ENCODE assay signal across 1 cellular context in the genomic region with DNA sequence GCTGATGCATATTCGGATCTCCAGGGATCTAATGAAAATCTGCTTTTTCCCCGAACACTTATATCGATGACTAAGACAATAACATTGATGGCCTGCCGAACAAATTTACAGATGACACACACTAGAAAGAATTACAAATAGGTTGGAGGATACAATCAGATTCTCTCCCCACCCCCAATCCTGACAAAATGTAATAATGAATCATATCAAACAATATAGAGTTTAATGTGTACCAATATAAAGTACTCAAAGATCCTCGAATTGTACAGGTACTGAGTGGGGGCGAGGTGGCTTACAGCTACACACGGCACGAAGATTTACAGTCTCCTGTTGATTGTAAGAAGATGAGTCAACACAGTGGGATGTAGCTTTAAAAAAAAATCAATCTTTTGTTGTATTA.
TF ChIP-seq lines count a peak whose summit lies in the region.

No MANE protein-coding gene starts in this region.

TF ChIP-seq in HCT116, 20 proteins besides CTCF, POLR2A, EP300 and RAD21 (continued from another document):
- TF ChIP-seq, protein P1, sequence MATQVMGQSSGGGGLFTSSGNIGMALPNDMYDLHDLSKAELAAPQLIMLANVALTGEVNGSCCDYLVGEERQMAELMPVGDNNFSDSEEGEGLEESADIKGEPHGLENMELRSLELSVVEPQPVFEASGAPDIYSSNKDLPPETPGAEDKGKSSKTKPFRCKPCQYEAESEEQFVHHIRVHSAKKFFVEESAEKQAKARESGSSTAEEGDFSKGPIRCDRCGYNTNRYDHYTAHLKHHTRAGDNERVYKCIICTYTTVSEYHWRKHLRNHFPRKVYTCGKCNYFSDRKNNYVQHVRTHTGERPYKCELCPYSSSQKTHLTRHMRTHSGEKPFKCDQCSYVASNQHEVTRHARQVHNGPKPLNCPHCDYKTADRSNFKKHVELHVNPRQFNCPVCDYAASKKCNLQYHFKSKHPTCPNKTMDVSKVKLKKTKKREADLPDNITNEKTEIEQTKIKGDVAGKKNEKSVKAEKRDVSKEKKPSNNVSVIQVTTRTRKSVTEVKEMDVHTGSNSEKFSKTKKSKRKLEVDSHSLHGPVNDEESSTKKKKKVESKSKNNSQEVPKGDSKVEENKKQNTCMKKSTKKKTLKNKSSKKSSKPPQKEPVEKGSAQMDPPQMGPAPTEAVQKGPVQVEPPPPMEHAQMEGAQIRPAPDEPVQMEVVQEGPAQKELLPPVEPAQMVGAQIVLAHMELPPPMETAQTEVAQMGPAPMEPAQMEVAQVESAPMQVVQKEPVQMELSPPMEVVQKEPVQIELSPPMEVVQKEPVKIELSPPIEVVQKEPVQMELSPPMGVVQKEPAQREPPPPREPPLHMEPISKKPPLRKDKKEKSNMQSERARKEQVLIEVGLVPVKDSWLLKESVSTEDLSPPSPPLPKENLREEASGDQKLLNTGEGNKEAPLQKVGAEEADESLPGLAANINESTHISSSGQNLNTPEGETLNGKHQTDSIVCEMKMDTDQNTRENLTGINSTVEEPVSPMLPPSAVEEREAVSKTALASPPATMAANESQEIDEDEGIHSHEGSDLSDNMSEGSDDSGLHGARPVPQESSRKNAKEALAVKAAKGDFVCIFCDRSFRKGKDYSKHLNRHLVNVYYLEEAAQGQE (IDR thresholded peaks at IDR 0.05; ENCODE audit: low read depth), result no peak
- no peak for TF ChIP-seq EZH2 (IDR thresholded peaks at IDR 0.05)
- TF ChIP-seq CEBPB (IDR thresholded peaks at IDR 0.05; ENCODE audit: low read depth), result 0 out of 2 replicates have a peak, but pooled peaks have one; percentile 28
- TF ChIP-seq SRF (IDR thresholded peaks at IDR 0.05; ENCODE audit: low read depth), result no peak
- no peak for TF ChIP-seq POLR2AphosphoS5 (IDR thresholded peaks at IDR 0.05; ENCODE audit: low read depth, low read length)
- TF ChIP-seq FOSL1 (IDR thresholded peaks at IDR 0.05; ENCODE audit: low read depth), result peak; percentile 73
- TF ChIP-seq JUND (IDR thresholded peaks at IDR 0.05), result peak; percentile 62
- no peak for TF ChIP-seq YY1 (IDR thresholded peaks at IDR 0.05; ENCODE audit: extremely low read depth, insufficient replicate concordance, low read depth, low read length)
- no peak for TF ChIP-seq ELF1 (IDR thresholded peaks at IDR 0.05; ENCODE audit: borderline replicate concordance, low read depth)
- 0 out of 2 replicates have a peak, but pooled peaks have one; percentile 27 for TF ChIP-seq CBX3 (IDR thresholded peaks at IDR 0.05; ENCODE audit: low read depth)
- no peak for TF ChIP-seq TCF7L2 (IDR thresholded peaks at IDR 0.05; ENCODE audit: borderline replicate concordance, extremely low read depth, insufficient read depth, insufficient read length)
- no peak for TF ChIP-seq ZFX (IDR thresholded peaks at IDR 0.05)
- TF ChIP-seq EZH2phosphoT487 (IDR thresholded peaks at IDR 0.05; ENCODE audit: borderline replicate concordance), result no peak
- TF ChIP-seq, protein P2, sequence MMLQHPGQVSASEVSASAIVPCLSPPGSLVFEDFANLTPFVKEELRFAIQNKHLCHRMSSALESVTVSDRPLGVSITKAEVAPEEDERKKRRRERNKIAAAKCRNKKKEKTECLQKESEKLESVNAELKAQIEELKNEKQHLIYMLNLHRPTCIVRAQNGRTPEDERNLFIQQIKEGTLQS (IDR thresholded peaks at IDR 0.05), result no peak
- 0 out of 2 replicates have a peak, but pooled peaks have one; percentile 41 for TF ChIP-seq EGR1 (IDR thresholded peaks at IDR 0.05; ENCODE audit: low read depth)
- no peak for TF ChIP-seq ZNF274 (IDR thresholded peaks at IDR 0.05; ENCODE audit: low read depth, low read length)
- TF ChIP-seq, protein P3, sequence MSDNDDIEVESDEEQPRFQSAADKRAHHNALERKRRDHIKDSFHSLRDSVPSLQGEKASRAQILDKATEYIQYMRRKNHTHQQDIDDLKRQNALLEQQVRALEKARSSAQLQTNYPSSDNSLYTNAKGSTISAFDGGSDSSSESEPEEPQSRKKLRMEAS (IDR thresholded peaks at IDR 0.05), result no peak; the same call in 1 of the 2 replicates
- peak; percentile 39 for TF ChIP-seq SP1 (IDR thresholded peaks at IDR 0.05; ENCODE audit: low read depth)
